In genomic region chr2:75800456-75800855, GRCh38 we compare ENCODE assay signal across 18 cellular contexts.
DNase-seq lines count a peak whose midpoint lies in the region; ATAC-seq and TF ChIP-seq lines count a peak whose summit lies in the region.
"Had no signal": no experiment of that assay in that cellular context is flagged by ENCODE, and none has a peak within 500 bp of the region (broad histone marks: within the 10 kb centered on the region; RNA-seq: fewer than 3 reads in every experiment).

No MANE protein-coding gene starts in this region.

- H3K9me2 ChIP-seq in MM.1S (replicated peaks; ENCODE audit: insufficient read depth, low read length), result no peaks in the 10 kb centered on the region

- intact Hi-C loops in ascending aorta (cut with DNase I) (no loop called here), sciatic nerve (cut with DNase I) (no loop called here)

- H3K4me1 ChIP-seq in MM.1S (ENCODE audit: low read length), result peaks cover 37% of the 10 kb centered on the region
- H3K4me1 ChIP-seq in ascending aorta, result no peaks in the 10 kb centered on the region
- H3K4me1 ChIP-seq: heart left ventricle had no signal

- no peaks in the 10 kb centered on the region for H3K79me2 ChIP-seq in MM.1S (ENCODE audit: low read length)

- H3K4me3 ChIP-seq in MM.1S (ENCODE audit: low read length) (peak overlapping the region; percentile 51), ascending aorta (no peak overlapping the region)
- H3K4me3 ChIP-seq: heart left ventricle, lung, MG63, SK-N-MC had no signal

- H3K9me3 ChIP-seq in MM.1S (replicated peaks; ENCODE audit: insufficient read depth, low read length) (no peaks in the 10 kb centered on the region), ascending aorta (no peaks in the 10 kb centered on the region)
- H3K9me3 ChIP-seq: heart left ventricle, MG63, neutrophil had no signal

- H3K27me3 ChIP-seq in MM.1S (replicated peaks; ENCODE audit: insufficient read depth, low read length), result no peaks in the 10 kb centered on the region
- H3K27me3 ChIP-seq in ascending aorta, result no peaks in the 10 kb centered on the region
- H3K27me3 ChIP-seq: heart left ventricle, MG63, neutrophil had no signal

- ATAC-seq in GM18870 (IDR thresholded peaks at IDR 0.05; ENCODE audit: unreplicated experiment), result peak; percentile 89
- ATAC-seq in GM21515 (IDR thresholded peaks at IDR 0.05; ENCODE audit: unreplicated experiment), result peak; percentile 73
- ATAC-seq in HG02981 (IDR thresholded peaks at IDR 0.05; ENCODE audit: unreplicated experiment), result peak; percentile 79
- no peak for ATAC-seq in sciatic nerve
- ATAC-seq: activated T-cell treated with anti-CD3 and anti-CD28 coated beads, Interleukin-2, amount 50 U/mL, for 72 hours; heart left ventricle; stimulated activated naive CD8-positive, alpha-beta T cell treated with anti-CD3 and anti-CD28 coated beads, Interleukin-15, Interleukin-2, amounts not matched to agents 100 U/mL and 50 U/mL, for 24 hours had no signal

- H4K20me1 ChIP-seq in MM.1S (ENCODE audit: insufficient read depth, low read length), result no peaks in the 10 kb centered on the region

- peak overlapping the region; percentile 91 for H3K4me2 ChIP-seq in MM.1S (ENCODE audit: low read depth, low read length)

- H3K36me3 ChIP-seq in MM.1S (replicated peaks; ENCODE audit: insufficient read depth, low read length) (no peaks in the 10 kb centered on the region), ascending aorta (no peaks in the 10 kb centered on the region)
- H3K36me3 ChIP-seq: heart left ventricle, MG63, neutrophil had no signal

- peak; percentile 34 for DNase-seq in MM.1S
- no peak for DNase-seq in OCI-M2 (lab: John Stamatoyannopoulos, UW; ENCODE audit: unreplicated experiment)
- no peak for DNase-seq in ascending aorta (ENCODE audit: low spot score in 2 of 2)
- DNase-seq in sciatic nerve (ENCODE audit: low spot score), result no peak
- no peak for DNase-seq in NCI-H128 (lab: John Stamatoyannopoulos, UW; ENCODE audit: unreplicated experiment)
- DNase-seq: activated T-cell treated with anti-CD3 and anti-CD28 coated beads, Interleukin-2, amount 50 U/mL, for 72 hours; CD4-positive, alpha-beta memory T cell; heart left ventricle; MG63; stimulated activated CD4-positive, alpha-beta T cell treated with anti-CD3 and anti-CD28 coated beads, Interleukin-2, amount 100 ng/mL, for 24 hours; stimulated activated naive CD8-positive, alpha-beta T cell treated with anti-CD3 and anti-CD28 coated beads, Interleukin-15, Interleukin-2, amounts not matched to agents 100 U/mL and 50 U/mL, for 24 hours had no signal

- peak overlapping the region; percentile 72 for H2AFZ ChIP-seq in MM.1S (ENCODE audit: low read length)

- TF ChIP-seq CTCF in MM.1S (IDR thresholded peaks at IDR 0.05; ENCODE audit: low read length), result no peak
- no peak for TF ChIP-seq CTCF in ascending aorta (IDR thresholded peaks at IDR 0.05)

- H3K27ac ChIP-seq in MM.1S (ENCODE audit: low read length) (peak overlapping the region; percentile 74), ascending aorta (no peak overlapping the region)
- H3K27ac ChIP-seq: heart left ventricle, HL-60, neutrophil, SK-N-MC had no signal

- H3F3A ChIP-seq in MM.1S (ENCODE audit: insufficient read depth, low read length), result peaks cover 31% of the 10 kb centered on the region

- peak overlapping the region; percentile 19; the same call in 1 of the 2 replicates for H3K9ac ChIP-seq in MM.1S (ENCODE audit: low read length)
